In genomic region chr17:69523252-69523861, GRCh38 we compare ENCODE assay signal across 9 cellular contexts.
A peak's percentile ranks its signal among the peaks of the same experiment; 100 is the strongest.
DNase-seq lines count a peak whose midpoint lies in the region; ATAC-seq and TF ChIP-seq lines count a peak whose summit lies in the region.
"Had no signal": no experiment of that assay in that cellular context is flagged by ENCODE, and none has a peak within 500 bp of the region (broad histone marks: within the 10 kb centered on the region; RNA-seq: fewer than 3 reads in every experiment).

No MANE protein-coding gene starts in this region.

- peak; percentile 83 for DNase-seq in Ammon's horn (ENCODE audit: low spot score)
- peak; percentile 14 for DNase-seq in NCI-H345 (lab: John Stamatoyannopoulos, UW)
- peak; percentile 72 for DNase-seq in astrocyte of the hippocampus (ENCODE audit: low read depth, low spot score)
- peak; percentile 82 for DNase-seq in inferior parietal cortex (ENCODE audit: extremely low spot score)
- DNase-seq in thoracic aorta (ENCODE audit: low spot score) = no peak
- DNase-seq in central memory CD4-positive, alpha-beta T cell = no peak

- H3K36me3 ChIP-seq in thoracic aorta = no peaks in the 10 kb centered on the region

- H3K27me3 ChIP-seq in thoracic aorta (replicated peaks; ENCODE audit: insufficient read depth) = no peaks in the 10 kb centered on the region

- H3K4me3 ChIP-seq in thoracic aorta = no peak overlapping the region

- ATAC-seq in GM18517 (IDR thresholded peaks at IDR 0.05; ENCODE audit: unreplicated experiment) (peak; percentile 89), HG03039 (IDR thresholded peaks at IDR 0.05; ENCODE audit: unreplicated experiment) (peak; percentile 42), thoracic aorta (ENCODE audit: insufficient number of reproducible peaks, low FRiP score, low read depth) (no peak)
- ATAC-seq: naive thymus-derived CD4-positive, alpha-beta T cell had no signal

- no peak overlapping the region for H3K27ac ChIP-seq in thoracic aorta

- TF ChIP-seq CTCF in thoracic aorta (IDR thresholded peaks at IDR 0.05) = peak; percentile 63

- no peaks in the 10 kb centered on the region for H3K9me3 ChIP-seq in thoracic aorta

- no peaks in the 10 kb centered on the region for H3K4me1 ChIP-seq in thoracic aorta (ENCODE audit: control insufficient read depth in 1 of 2, low read depth in 2 of 2)

Comparison
In these comparisons a context has a peak if more than half of its experiments do, and no peak if none do; other contexts are left out.
1. DNase-seq: peak in Ammon's horn (single experiment), NCI-H345 (single experiment), astrocyte of the hippocampus (single experiment) and inferior parietal cortex (single experiment); none in thoracic aorta (single experiment) and central memory CD4-positive, alpha-beta T cell (single experiment).